ENCODE assay signal across 1 cellular context in the genomic region with DNA sequence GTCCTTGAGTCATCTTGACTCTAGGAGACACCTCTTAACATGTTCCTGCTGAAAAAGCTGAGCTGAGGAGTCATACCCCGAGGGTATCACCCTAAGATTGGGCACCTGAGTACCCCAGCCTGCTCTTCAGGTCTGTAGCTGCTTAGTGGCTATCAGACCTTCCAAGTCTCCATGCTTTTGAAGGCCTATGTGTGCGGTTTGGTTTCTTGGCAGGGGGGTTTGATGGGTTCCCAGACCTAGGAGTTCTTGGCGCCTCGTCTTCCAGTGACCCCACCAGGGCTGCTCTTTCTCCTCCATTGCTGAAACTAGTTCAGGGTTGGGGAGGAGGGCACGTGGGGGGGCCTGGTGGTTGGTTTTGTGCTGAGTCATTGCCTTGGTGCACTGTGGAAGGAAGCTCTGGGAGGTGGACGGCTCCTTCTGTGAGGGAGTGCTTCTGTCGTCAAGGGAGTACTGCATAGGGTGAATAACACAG.
TF ChIP-seq lines count a peak whose summit lies in the region.

No MANE protein-coding gene starts in this region.

TF ChIP-seq in H1, 55 proteins besides CTCF, POLR2A, EP300 and RAD21:
- TF ChIP-seq ZNF274 (IDR thresholded peaks at IDR 0.05; ENCODE audit: borderline replicate concordance, extremely low read depth, low read length) (no peak), CEBPB (IDR thresholded peaks at IDR 0.05; ENCODE audit: low read depth, low read length) (no peak), RFX5 (IDR thresholded peaks at IDR 0.05; ENCODE audit: borderline replicate concordance, low read depth, low read length) (no peak), BACH1 (IDR thresholded peaks at IDR 0.05; ENCODE audit: low read length) (peak; percentile 54), JUND (IDR thresholded peaks at IDR 0.05; ENCODE audit: low read length) (no peak), JUN (IDR thresholded peaks at IDR 0.05; ENCODE audit: low read depth, low read length) (no peak), TCF12 (IDR thresholded peaks at IDR 0.05; ENCODE audit: low read depth, low read length) (no peak), USF2 (IDR thresholded peaks at IDR 0.05; ENCODE audit: low read length) (no peak), POLR2AphosphoS5 (IDR thresholded peaks at IDR 0.05; ENCODE audit: low read depth, low read length) (no peak), MAFK (IDR thresholded peaks at IDR 0.05; ENCODE audit: low read depth, low read length) (0 out of 2 replicates have a peak, but pooled peaks have one; percentile 10), CBX8 (IDR thresholded peaks at IDR 0.05; ENCODE audit: borderline replicate concordance, low read depth, low read length) (no peak), RXRA (IDR thresholded peaks at IDR 0.05; ENCODE audit: insufficient read depth, low read depth, low read length) (no peak), TAF1 (IDR thresholded peaks at IDR 0.05; ENCODE audit: low read depth, low read length) (no peak), SRF (IDR thresholded peaks at IDR 0.05; ENCODE audit: low read depth, low read length) (no peak)
- TF ChIP-seq, protein P1, sequence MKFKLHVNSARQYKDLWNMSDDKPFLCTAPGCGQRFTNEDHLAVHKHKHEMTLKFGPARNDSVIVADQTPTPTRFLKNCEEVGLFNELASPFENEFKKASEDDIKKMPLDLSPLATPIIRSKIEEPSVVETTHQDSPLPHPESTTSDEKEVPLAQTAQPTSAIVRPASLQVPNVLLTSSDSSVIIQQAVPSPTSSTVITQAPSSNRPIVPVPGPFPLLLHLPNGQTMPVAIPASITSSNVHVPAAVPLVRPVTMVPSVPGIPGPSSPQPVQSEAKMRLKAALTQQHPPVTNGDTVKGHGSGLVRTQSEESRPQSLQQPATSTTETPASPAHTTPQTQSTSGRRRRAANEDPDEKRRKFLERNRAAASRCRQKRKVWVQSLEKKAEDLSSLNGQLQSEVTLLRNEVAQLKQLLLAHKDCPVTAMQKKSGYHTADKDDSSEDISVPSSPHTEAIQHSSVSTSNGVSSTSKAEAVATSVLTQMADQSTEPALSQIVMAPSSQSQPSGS (IDR thresholded peaks at IDR 0.05; ENCODE audit: low read length), result no peak
